Comparison of ENCODE assay signal across 11 cellular contexts in genomic region chr4:183988874-183989273, GRCh38.
A peak's percentile ranks its signal among the peaks of the same experiment; 100 is the strongest.
DNase-seq lines count a peak whose midpoint lies in the region; ATAC-seq and TF ChIP-seq lines count a peak whose summit lies in the region.
"Had no signal": no experiment of that assay in that cellular context is flagged by ENCODE, and none has a peak within 500 bp of the region (broad histone marks: within the 10 kb centered on the region; RNA-seq: fewer than 3 reads in every experiment).

No MANE protein-coding gene starts in this region.

- no peaks in the 10 kb centered on the region for H3K27me3 ChIP-seq in HL-60 (ENCODE audit: insufficient read depth, poor library complexity, severe bottlenecking)
- H3K27me3 ChIP-seq in right cardiac atrium (ENCODE audit: control insufficient read depth, insufficient read depth) = no peaks in the 10 kb centered on the region
- no peaks in the 10 kb centered on the region for H3K27me3 ChIP-seq in smooth muscle cell (ENCODE audit: low read depth)
- H3K27me3 ChIP-seq: BLaER1 treated with 17β-estradiol and CSF1 and Interleukin-3, amounts not matched to agents 10 nM and 100 nM had no signal

- peak overlapping the region; percentile 82 for H3K4me2 ChIP-seq in smooth muscle cell

- intact Hi-C loops in right cardiac atrium (cut with DNase I) = loop anchor here in 1 of 4 donors (10.0 kb wide), 1 partner anchor 144 kb away; no protein-coding TSS in a partner anchor
- intact Hi-C loops in activated CD4-positive, alpha-beta T cell treated with anti-CD3 and anti-CD28 coated beads, Interleukin-2, amount 10 ng/mL, durations not matched to agents 24 days and 14 days (cut with micrococcal nuclease) = no loop called here

- in situ Hi-C loops in ACHN (cut with HindIII; ENCODE audit: low pct_ligation_motif_present, low pct_unique_long_range_greater_than_20kb, low sequenced_read_pairs) = no loop called here

- DNase-seq in HL-60 (ENCODE audit: low read depth in 1 of 2, low spot score in 1 of 2) (no peak), WTC11 (ENCODE audit: low spot score) (no peak), right cardiac atrium (no peak), smooth muscle cell (lab: John Stamatoyannopoulos, UW; ENCODE audit: unreplicated experiment) (no peak), DMS 273 treated with DMSO at 0.1 percent for 48 hours (lab: John Stamatoyannopoulos, UW) (no peak), NCI-H510A (lab: John Stamatoyannopoulos, UW) (no peak), ACHN (no peak)
- DNase-seq in activated CD4-positive, alpha-beta T cell treated with anti-CD3 and anti-CD28 coated beads, Interleukin-2, amount 10 ng/mL, durations not matched to agents 24 days and 14 days = no peak
- DNase-seq: activated CD4-positive, alpha-beta T cell treated with anti-CD3 and anti-CD28 coated beads for 4 hours; NCI-H2171 treated with DMSO at 0.1 percent for 48 hours had no signal

- H3K9me3 Mint-ChIP-seq in WTC11 = no peaks in the 10 kb centered on the region
- H3K9me3 Mint-ChIP-seq in activated CD4-positive, alpha-beta T cell treated with anti-CD3 and anti-CD28 coated beads, Interleukin-2, amount 10 ng/mL, durations not matched to agents 24 days and 14 days = no peaks in the 10 kb centered on the region

- H3K9me3 ChIP-seq in right cardiac atrium (ENCODE audit: control insufficient read depth, low read length) = no peaks in the 10 kb centered on the region
- no peaks in the 10 kb centered on the region for H3K9me3 ChIP-seq in smooth muscle cell (replicated peaks; ENCODE audit: low read depth)
- H3K9me3 ChIP-seq: BLaER1 treated with 17β-estradiol and CSF1 and Interleukin-3, amounts not matched to agents 10 nM and 100 nM had no signal

- H3F3A ChIP-seq in smooth muscle cell (ENCODE audit: low read depth) = peaks cover 6% of the 10 kb centered on the region

- H3K4me1 Mint-ChIP-seq in WTC11 = peaks cover 10% of the 10 kb centered on the region
- no peaks in the 10 kb centered on the region for H3K4me1 Mint-ChIP-seq in activated CD4-positive, alpha-beta T cell treated with anti-CD3 and anti-CD28 coated beads, Interleukin-2, amount 10 ng/mL, durations not matched to agents 24 days and 14 days

- H3K79me2 ChIP-seq in smooth muscle cell (ENCODE audit: low read depth) = no peaks in the 10 kb centered on the region

- no peaks in the 10 kb centered on the region for H3K36me3 ChIP-seq in smooth muscle cell (ENCODE audit: low read depth)
- H3K36me3 ChIP-seq: BLaER1 treated with 17β-estradiol and CSF1 and Interleukin-3, amounts not matched to agents 10 nM and 100 nM had no signal

- no peak overlapping the region for H2AFZ ChIP-seq in smooth muscle cell (ENCODE audit: low read depth)

- TF ChIP-seq CTCF in HL-60 (IDR thresholded peaks at IDR 0.05; ENCODE audit: insufficient read depth, low read length) (no peak), WTC11 (IDR thresholded peaks at IDR 0.05) (no peak), smooth muscle cell (IDR thresholded peaks at IDR 0.05; ENCODE audit: borderline replicate concordance, insufficient read depth, poor library complexity, severe bottlenecking) (no peak)

- no peaks in the 10 kb centered on the region for H4K20me1 ChIP-seq in smooth muscle cell (ENCODE audit: low read depth)
- H4K20me1 ChIP-seq: BLaER1 treated with 17β-estradiol and CSF1 and Interleukin-3, amounts not matched to agents 10 nM and 100 nM had no signal

- CTCF ChIA-PET in WTC11 (lab: Charles Lee) = interaction anchor here (0.7 kb wide), 2 partner anchors 24 to 39 kb away, joined by 3 to 4 read pairs; no protein-coding TSS in a partner anchor

- peak overlapping the region; percentile 95 for H3K9ac ChIP-seq in smooth muscle cell (ENCODE audit: low read depth)
- H3K9ac ChIP-seq: BLaER1 treated with 17β-estradiol and CSF1 and Interleukin-3, amounts not matched to agents 10 nM and 100 nM had no signal

- peaks cover 2% of the 10 kb centered on the region for H3K4me1 ChIP-seq in right cardiac atrium (ENCODE audit: control insufficient read depth, insufficient read depth, low read length)
- H3K4me1 ChIP-seq in smooth muscle cell (ENCODE audit: low read depth) = peaks cover 14% of the 10 kb centered on the region

- no peak overlapping the region for H3K4me3 Mint-ChIP-seq in WTC11
- H3K4me3 Mint-ChIP-seq in activated CD4-positive, alpha-beta T cell treated with anti-CD3 and anti-CD28 coated beads, Interleukin-2, amount 10 ng/mL, durations not matched to agents 24 days and 14 days = no peak overlapping the region

- 59% methylated on average over 9 of the region's 9 CpGs for WGBS in right cardiac atrium
- 90% methylated on average over 9 of the region's 9 CpGs for WGBS in smooth muscle cell (ENCODE audit: low lambda C conversion rate)

- peak overlapping the region; percentile 19; the same call in 1 of the 2 replicates for H3K27ac Mint-ChIP-seq in WTC11
- no peak overlapping the region for H3K27ac Mint-ChIP-seq in activated CD4-positive, alpha-beta T cell treated with anti-CD3 and anti-CD28 coated beads, Interleukin-2, amount 10 ng/mL, durations not matched to agents 24 days and 14 days

- no peaks in the 10 kb centered on the region for H3K27me3 Mint-ChIP-seq in WTC11 (ENCODE audit: low read depth)
- H3K27me3 Mint-ChIP-seq in activated CD4-positive, alpha-beta T cell treated with anti-CD3 and anti-CD28 coated beads, Interleukin-2, amount 10 ng/mL, durations not matched to agents 24 days and 14 days = peaks cover 13% of the 10 kb centered on the region

- H3K36me3 Mint-ChIP-seq in WTC11 = no peaks in the 10 kb centered on the region
- H3K36me3 Mint-ChIP-seq in activated CD4-positive, alpha-beta T cell treated with anti-CD3 and anti-CD28 coated beads, Interleukin-2, amount 10 ng/mL, durations not matched to agents 24 days and 14 days (ENCODE audit: low read depth) = no peaks in the 10 kb centered on the region

- H3K4me3 ChIP-seq in HL-60 (replicated peaks; ENCODE audit: insufficient read depth, low read length) (peak overlapping the region; percentile 43), right cardiac atrium (ENCODE audit: low read length) (peak overlapping the region; percentile 16), smooth muscle cell (no peak overlapping the region)
- H3K4me3 ChIP-seq: BLaER1 treated with 17β-estradiol and CSF1 and Interleukin-3, amounts not matched to agents 10 nM and 100 nM had no signal

- no peak for ATAC-seq in WTC11
- peak; percentile 2 to 6 for ATAC-seq in right cardiac atrium

- H3K27ac ChIP-seq in HL-60 (replicated peaks) (peak overlapping the region; percentile 58), right cardiac atrium (ENCODE audit: low read length) (peak overlapping the region; percentile 79), smooth muscle cell (ENCODE audit: low read depth) (peak overlapping the region; percentile 97)

- POLR2A ChIA-PET in WTC11 (lab: Charles Lee) = interaction anchor here (0.7 kb wide), 1 partner anchor 240 kb away, joined by 3 read pairs; no protein-coding TSS in a partner anchor

TF ChIP-seq in WTC11, 78 proteins besides CTCF, POLR2A, EP300 and RAD21 (continues in another document):
- TF ChIP-seq GABPB1 (CRISPR knock-in tag; IDR thresholded peaks at IDR 0.05) = no peak
- TF ChIP-seq NR3C1 (CRISPR knock-in tag; conservative IDR thresholded peaks at IDR 0.05; ENCODE audit: low read depth) = no peak
- no peak for TF ChIP-seq TCF7 (CRISPR knock-in tag; IDR thresholded peaks at IDR 0.05; ENCODE audit: low read depth)
- TF ChIP-seq, protein P1, sequence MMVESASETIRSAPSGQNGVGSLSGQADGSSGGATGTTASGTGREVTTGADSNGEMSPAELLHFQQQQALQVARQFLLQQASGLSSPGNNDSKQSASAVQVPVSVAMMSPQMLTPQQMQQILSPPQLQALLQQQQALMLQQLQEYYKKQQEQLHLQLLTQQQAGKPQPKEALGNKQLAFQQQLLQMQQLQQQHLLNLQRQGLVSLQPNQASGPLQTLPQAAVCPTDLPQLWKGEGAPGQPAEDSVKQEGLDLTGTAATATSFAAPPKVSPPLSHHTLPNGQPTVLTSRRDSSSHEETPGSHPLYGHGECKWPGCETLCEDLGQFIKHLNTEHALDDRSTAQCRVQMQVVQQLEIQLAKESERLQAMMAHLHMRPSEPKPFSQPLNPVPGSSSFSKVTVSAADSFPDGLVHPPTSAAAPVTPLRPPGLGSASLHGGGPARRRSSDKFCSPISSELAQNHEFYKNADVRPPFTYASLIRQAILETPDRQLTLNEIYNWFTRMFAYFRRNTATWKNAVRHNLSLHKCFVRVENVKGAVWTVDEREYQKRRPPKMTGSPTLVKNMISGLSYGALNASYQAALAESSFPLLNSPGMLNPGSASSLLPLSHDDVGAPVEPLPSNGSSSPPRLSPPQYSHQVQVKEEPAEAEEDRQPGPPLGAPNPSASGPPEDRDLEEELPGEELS (CRISPR knock-in tag; IDR thresholded peaks at IDR 0.05) = no peak
- no peak for TF ChIP-seq ZBTB43 (CRISPR knock-in tag; IDR thresholded peaks at IDR 0.05)
- no peak for TF ChIP-seq EMX1 (CRISPR knock-in tag; IDR thresholded peaks at IDR 0.05)
- TF ChIP-seq FOXJ3 (CRISPR knock-in tag; IDR thresholded peaks at IDR 0.05; ENCODE audit: borderline replicate concordance) = no peak
- TF ChIP-seq GTF2I (CRISPR knock-in tag; conservative IDR thresholded peaks at IDR 0.05) = no peak
- no peak for TF ChIP-seq NFE2L1 (CRISPR knock-in tag; IDR thresholded peaks at IDR 0.05)
- no peak for TF ChIP-seq ELF4 (CRISPR knock-in tag; IDR thresholded peaks at IDR 0.05; ENCODE audit: low read depth)
- TF ChIP-seq NR1H2 (CRISPR knock-in tag; IDR thresholded peaks at IDR 0.05) = no peak
- TF ChIP-seq, protein P2, sequence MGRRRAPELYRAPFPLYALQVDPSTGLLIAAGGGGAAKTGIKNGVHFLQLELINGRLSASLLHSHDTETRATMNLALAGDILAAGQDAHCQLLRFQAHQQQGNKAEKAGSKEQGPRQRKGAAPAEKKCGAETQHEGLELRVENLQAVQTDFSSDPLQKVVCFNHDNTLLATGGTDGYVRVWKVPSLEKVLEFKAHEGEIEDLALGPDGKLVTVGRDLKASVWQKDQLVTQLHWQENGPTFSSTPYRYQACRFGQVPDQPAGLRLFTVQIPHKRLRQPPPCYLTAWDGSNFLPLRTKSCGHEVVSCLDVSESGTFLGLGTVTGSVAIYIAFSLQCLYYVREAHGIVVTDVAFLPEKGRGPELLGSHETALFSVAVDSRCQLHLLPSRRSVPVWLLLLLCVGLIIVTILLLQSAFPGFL (CRISPR knock-in tag; IDR thresholded peaks at IDR 0.05; ENCODE audit: borderline replicate concordance) = no peak
- TF ChIP-seq ZNF219 (CRISPR knock-in tag; IDR thresholded peaks at IDR 0.05; ENCODE audit: borderline replicate concordance) = no peak
